Comparison of ENCODE assay signal across 1 cellular context in the genomic region with DNA sequence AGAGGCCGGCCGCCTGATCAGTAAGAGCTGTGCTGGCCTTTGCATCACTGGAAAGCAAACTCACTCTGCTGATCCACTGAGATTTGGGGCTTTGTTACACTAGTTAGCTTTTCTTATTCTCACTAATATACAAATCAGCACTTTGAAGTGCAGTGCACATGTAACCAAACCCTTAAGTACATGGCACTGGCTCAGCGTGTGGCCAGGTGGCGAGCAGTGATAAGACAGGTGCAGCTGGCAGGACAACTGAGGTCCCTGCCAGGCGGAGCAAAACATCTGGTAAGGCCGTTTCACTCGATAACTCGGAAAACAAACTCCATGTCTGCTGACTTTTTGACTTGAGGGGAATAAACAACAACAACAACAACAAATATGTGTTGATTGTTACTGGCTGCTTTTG.
TF ChIP-seq lines count a peak whose summit lies in the region.

No MANE protein-coding gene starts in this region.

TF ChIP-seq in GM23338, 12 proteins besides CTCF, POLR2A, EP300 and RAD21 (continued from another document):
- TF ChIP-seq ETS1 (IDR thresholded peaks at IDR 0.05) (no peak), ZNF114 (CRISPR knock-in tag; IDR thresholded peaks at IDR 0.05) (no peak), EZH2phosphoT487 (IDR thresholded peaks at IDR 0.05; ENCODE audit: unreplicated experiment) (no peak)
